Comparison of ENCODE assay signal across 1 cellular context in genomic region chr1:86773331-86774288, GRCh38.
TF ChIP-seq lines count a peak whose summit lies in the region.

No MANE protein-coding gene starts in this region.

TF ChIP-seq in WTC11, 78 proteins besides CTCF, POLR2A, EP300 and RAD21 (continued from another document):
- TF ChIP-seq FOXP4 (CRISPR knock-in tag; IDR thresholded peaks at IDR 0.05) (no peak), HMGA2 (CRISPR knock-in tag; IDR thresholded peaks at IDR 0.05) (no peak), MXD4 (CRISPR knock-in tag; IDR thresholded peaks at IDR 0.05; ENCODE audit: borderline replicate concordance) (no peak), RORB (CRISPR knock-in tag; IDR thresholded peaks at IDR 0.05) (no peak), NFE2L1 (CRISPR knock-in tag; IDR thresholded peaks at IDR 0.05) (no peak), ZMAT4 (CRISPR knock-in tag; IDR thresholded peaks at IDR 0.05) (no peak), ZNF512 (CRISPR knock-in tag; IDR thresholded peaks at IDR 0.05; ENCODE audit: borderline replicate concordance) (no peak), MAX (CRISPR knock-in tag; IDR thresholded peaks at IDR 0.05) (no peak), OVOL2 (CRISPR knock-in tag; IDR thresholded peaks at IDR 0.05; ENCODE audit: borderline replicate concordance) (no peak), ZBTB21 (CRISPR knock-in tag; IDR thresholded peaks at IDR 0.05; ENCODE audit: borderline replicate concordance) (no peak), ATF3 (CRISPR knock-in tag; conservative IDR thresholded peaks at IDR 0.05) (no peak), MLX (CRISPR knock-in tag; IDR thresholded peaks at IDR 0.05) (no peak), NFYB (CRISPR knock-in tag; conservative IDR thresholded peaks at IDR 0.05; ENCODE audit: low read depth) (no peak), ZNF423 (CRISPR knock-in tag; IDR thresholded peaks at IDR 0.05) (no peak), JUN (CRISPR knock-in tag; IDR thresholded peaks at IDR 0.05) (no peak), FOXP1 (CRISPR knock-in tag; IDR thresholded peaks at IDR 0.05; ENCODE audit: borderline replicate concordance) (no peak)
TF ChIP-seq in WTC11: peak in this region for 0.
